In genomic region chr2:39095624-39096023, GRCh38 we compare ENCODE assay signal across 1 cellular context.
TF ChIP-seq lines count a peak whose summit lies in the region.

No MANE protein-coding gene starts in this region.

TF ChIP-seq in GM12878, 131 proteins besides CTCF, POLR2A, EP300 and RAD21:
- TF ChIP-seq MYB (IDR thresholded peaks at IDR 0.05; ENCODE audit: borderline replicate concordance, low read depth, low read length) (no peak), CBX3 (IDR thresholded peaks at IDR 0.05; ENCODE audit: borderline replicate concordance, low read depth) (no peak), ESRRA (IDR thresholded peaks at IDR 0.05; ENCODE audit: low read length) (no peak)
